ENCODE assay signal across 8 cellular contexts in the genomic region with DNA sequence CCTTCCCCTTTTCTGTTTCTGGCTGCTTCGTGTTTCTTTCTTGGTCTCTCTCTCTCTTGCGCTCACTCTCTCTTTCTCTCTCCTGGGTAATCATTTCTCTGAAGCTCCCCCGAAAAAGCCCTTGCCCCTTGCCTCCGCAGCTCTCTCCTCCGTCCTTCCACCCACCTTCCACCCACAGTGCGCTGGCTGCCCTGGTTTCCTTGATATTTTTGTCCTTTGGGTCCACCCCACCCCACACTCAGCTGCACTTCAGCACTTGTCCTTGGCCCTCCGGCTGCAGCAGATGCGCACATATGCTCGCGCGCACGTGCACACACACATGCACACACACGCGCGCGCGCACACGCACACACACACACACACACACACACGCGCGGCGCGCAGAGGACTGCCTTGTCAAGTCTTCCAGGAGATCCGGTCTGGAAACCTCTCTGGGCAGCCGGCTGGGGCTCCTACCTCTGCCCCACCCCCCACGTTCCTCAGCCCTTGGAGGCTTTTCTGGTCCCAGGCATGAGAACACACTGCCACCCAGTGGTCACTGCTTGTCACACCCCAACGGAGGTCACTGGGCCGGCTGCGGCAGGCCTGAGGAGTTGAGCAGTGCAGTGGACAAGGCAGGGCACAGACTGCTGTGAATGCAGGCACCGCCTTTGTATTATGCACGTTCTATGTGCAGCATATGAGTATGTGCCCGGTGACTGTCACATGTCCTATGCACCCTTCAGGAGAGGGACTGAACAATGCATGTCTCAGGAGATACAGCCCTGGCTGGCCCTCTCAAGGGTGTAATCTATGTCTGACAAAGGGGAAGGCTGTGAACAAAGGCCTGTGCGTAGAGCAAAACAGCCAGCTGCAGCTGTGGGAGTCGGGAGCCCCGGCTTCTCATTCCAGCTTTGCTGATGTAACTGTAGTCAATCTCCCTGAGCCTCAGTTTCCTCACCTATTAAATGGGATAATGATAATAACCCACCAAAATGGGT. TPM values are rescaled to one million over a fixed set of nuclear protein-coding genes. Genes with fewer than 3 reads are reported as not detected.
DNase-seq lines count a peak whose midpoint lies in the region; ATAC-seq and TF ChIP-seq lines count a peak whose summit lies in the region.

No MANE protein-coding gene starts in this region.

- peak overlapping the region; percentile 86 for H3K4me3 Mint-ChIP-seq in activated naive CD8-positive, alpha-beta T cell
- H3K4me3 Mint-ChIP-seq in glutamatergic neuron (ENCODE audit: unreplicated experiment) = peak overlapping the region; percentile 96

- no peaks in the 10 kb centered on the region for H3K27me3 Mint-ChIP-seq in activated naive CD8-positive, alpha-beta T cell
- peaks cover 23% of the 10 kb centered on the region for H3K27me3 Mint-ChIP-seq in glutamatergic neuron (ENCODE audit: unreplicated experiment)

- H3K27ac Mint-ChIP-seq in activated naive CD8-positive, alpha-beta T cell = peak overlapping the region; percentile 67
- H3K27ac Mint-ChIP-seq in glutamatergic neuron (ENCODE audit: unreplicated experiment) = peak overlapping the region; percentile 100

- peak; percentile 62 for ATAC-seq in thoracic aorta (ENCODE audit: insufficient number of reproducible peaks, low FRiP score, low read depth)

- TF ChIP-seq CTCF in HEK293 (tag by site-specific recombination; IDR thresholded peaks at IDR 0.05) = peak; percentile 99
- peak; percentile 84 for TF ChIP-seq CTCF in glutamatergic neuron (IDR thresholded peaks at IDR 0.05; ENCODE audit: partially characterized antibody, unreplicated experiment)
- peak; percentile 90 for TF ChIP-seq CTCF in osteoblast (IDR thresholded peaks at IDR 0.05; ENCODE audit: extremely low read depth, low read depth, low read length)
- peak; percentile 95 for TF ChIP-seq CTCF in thoracic aorta (IDR thresholded peaks at IDR 0.05)

- no peaks in the 10 kb centered on the region for H3K9me3 Mint-ChIP-seq in activated naive CD8-positive, alpha-beta T cell (ENCODE audit: low read depth)
- H3K9me3 Mint-ChIP-seq in glutamatergic neuron (ENCODE audit: unreplicated experiment) = peaks cover 15% of the 10 kb centered on the region

- POLR2A ChIA-PET in HEK293 (lab: Yijun Ruan, JAX) = interaction anchor here (1.0 to 3.0 kb wide), 4 partner anchors 10 to 55 kb away, joined by 3 to 24 read pairs (median 12); a partner anchor contains a TSS

- H2AFZ ChIP-seq in osteoblast (ENCODE audit: low read length) = peak overlapping the region; percentile 37

- H4K20me1 ChIP-seq in osteoblast (ENCODE audit: insufficient read depth, low read length) = no peaks in the 10 kb centered on the region

- CTCF ChIA-PET in HEK293 (lab: Yijun Ruan, JAX) = interaction anchor here (0.6 to 7.6 kb wide), 15 partner anchors 11 to 359 kb away, joined by 3 to 93 read pairs (median 4); a partner anchor contains a TSS

- H3K9me3 ChIP-seq in ES-I3 (ENCODE audit: control insufficient read depth, insufficient read depth, low read length) (no peaks in the 10 kb centered on the region), HEK293 (ENCODE audit: control insufficient read depth, insufficient read depth, low read depth, low read length) (no peaks in the 10 kb centered on the region), osteoblast (ENCODE audit: low read depth, low read length) (no peaks in the 10 kb centered on the region), thoracic aorta (no peaks in the 10 kb centered on the region)

- peak overlapping the region; percentile 23 for H3K4me3 ChIP-seq in HEK293 (ENCODE audit: low read depth, low read length)
- peak overlapping the region; percentile 67 for H3K4me3 ChIP-seq in osteoblast (ENCODE audit: insufficient read depth, low read length)
- peak overlapping the region; percentile 76 for H3K4me3 ChIP-seq in thoracic aorta

- peaks cover 3% of the 10 kb centered on the region for H3K36me3 Mint-ChIP-seq in activated naive CD8-positive, alpha-beta T cell
- H3K36me3 Mint-ChIP-seq in glutamatergic neuron (ENCODE audit: unreplicated experiment) = peaks cover 5% of the 10 kb centered on the region

- peak overlapping the region; percentile 24; the same call in 1 of the 2 replicates for H3K27ac ChIP-seq in HEK293 (ENCODE audit: extremely low read depth, low read depth, low read length)
- H3K27ac ChIP-seq in osteoblast (ENCODE audit: low read depth, low read length) = no peak overlapping the region
- peak overlapping the region; percentile 41 to 50 for H3K27ac ChIP-seq in thoracic aorta

- H3K36me3 ChIP-seq in ES-I3 (ENCODE audit: insufficient read depth, low read length) = no peaks in the 10 kb centered on the region
- H3K36me3 ChIP-seq in HEK293 (ENCODE audit: control insufficient read depth in 2 of 2, insufficient read depth in 1 of 2, low read length in 2 of 2) = no peaks in the 10 kb centered on the region
- H3K36me3 ChIP-seq in osteoblast (ENCODE audit: insufficient read depth, low read length) = no peaks in the 10 kb centered on the region
- no peaks in the 10 kb centered on the region for H3K36me3 ChIP-seq in thoracic aorta

- H3K4me1 ChIP-seq in ES-I3 (ENCODE audit: insufficient read depth, low read length) (peaks cover 4% of the 10 kb centered on the region), HEK293 (ENCODE audit: control insufficient read depth, insufficient read depth, low read length) (peaks cover 7% of the 10 kb centered on the region), osteoblast (ENCODE audit: insufficient read depth, low read length) (peaks cover 6% of the 10 kb centered on the region), thoracic aorta (ENCODE audit: control insufficient read depth in 1 of 2, low read depth in 2 of 2) (peaks cover 7 to 10% of the 10 kb centered on the region in 2 donors)

- H3K27me3 ChIP-seq in osteoblast (ENCODE audit: insufficient read depth, low read length) (no peaks in the 10 kb centered on the region), thoracic aorta (replicated peaks; ENCODE audit: insufficient read depth) (no peaks in the 10 kb centered on the region)

- peaks cover 47% of the 10 kb centered on the region for H3K4me1 Mint-ChIP-seq in activated naive CD8-positive, alpha-beta T cell (ENCODE audit: low read depth)
- H3K4me1 Mint-ChIP-seq in glutamatergic neuron (ENCODE audit: low read depth, unreplicated experiment) = peaks cover 29% of the 10 kb centered on the region

- peak overlapping the region; percentile 52 for H3K9ac ChIP-seq in ES-I3 (ENCODE audit: low read depth, low read length)

- DNase-seq in NCI-H1105 treated with DMSO at 0.1 percent for 48 hours (lab: John Stamatoyannopoulos, UW) (peak; percentile 92), SKM-1 (lab: John Stamatoyannopoulos, UW; ENCODE audit: unreplicated experiment) (peak; percentile 53), glutamatergic neuron (peak; percentile 98), osteoblast (ENCODE audit: insufficient read length, low spot score, missing footprints) (peak; percentile 99), thoracic aorta (ENCODE audit: low spot score) (peak; percentile 82)

- H3K79me2 ChIP-seq in osteoblast (ENCODE audit: insufficient read depth, low read length) = no peaks in the 10 kb centered on the region

- H3K4me2 ChIP-seq in osteoblast (ENCODE audit: insufficient read depth, low read length) = peak overlapping the region; percentile 66

TF ChIP-seq in HEK293, 187 proteins besides CTCF, POLR2A, EP300 and RAD21 (continues in another document):
- TF ChIP-seq, protein P1, sequence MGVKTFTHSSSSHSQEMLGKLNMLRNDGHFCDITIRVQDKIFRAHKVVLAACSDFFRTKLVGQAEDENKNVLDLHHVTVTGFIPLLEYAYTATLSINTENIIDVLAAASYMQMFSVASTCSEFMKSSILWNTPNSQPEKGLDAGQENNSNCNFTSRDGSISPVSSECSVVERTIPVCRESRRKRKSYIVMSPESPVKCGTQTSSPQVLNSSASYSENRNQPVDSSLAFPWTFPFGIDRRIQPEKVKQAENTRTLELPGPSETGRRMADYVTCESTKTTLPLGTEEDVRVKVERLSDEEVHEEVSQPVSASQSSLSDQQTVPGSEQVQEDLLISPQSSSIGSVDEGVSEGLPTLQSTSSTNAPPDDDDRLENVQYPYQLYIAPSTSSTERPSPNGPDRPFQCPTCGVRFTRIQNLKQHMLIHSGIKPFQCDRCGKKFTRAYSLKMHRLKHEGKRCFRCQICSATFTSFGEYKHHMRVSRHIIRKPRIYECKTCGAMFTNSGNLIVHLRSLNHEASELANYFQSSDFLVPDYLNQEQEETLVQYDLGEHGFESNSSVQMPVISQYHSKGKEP (tag by site-specific recombination; IDR thresholded peaks at IDR 0.05) = no peak
- peak; percentile 28; the same call in 1 of the 2 replicates for TF ChIP-seq ZBTB7A (tag by site-specific recombination; IDR thresholded peaks at IDR 0.05; ENCODE audit: low read depth)
- no peak for TF ChIP-seq ZNF416 (tag by site-specific recombination; IDR thresholded peaks at IDR 0.05)
- TF ChIP-seq ZNF596 (tag by site-specific recombination; IDR thresholded peaks at IDR 0.05) = no peak
- TF ChIP-seq, protein P2, sequence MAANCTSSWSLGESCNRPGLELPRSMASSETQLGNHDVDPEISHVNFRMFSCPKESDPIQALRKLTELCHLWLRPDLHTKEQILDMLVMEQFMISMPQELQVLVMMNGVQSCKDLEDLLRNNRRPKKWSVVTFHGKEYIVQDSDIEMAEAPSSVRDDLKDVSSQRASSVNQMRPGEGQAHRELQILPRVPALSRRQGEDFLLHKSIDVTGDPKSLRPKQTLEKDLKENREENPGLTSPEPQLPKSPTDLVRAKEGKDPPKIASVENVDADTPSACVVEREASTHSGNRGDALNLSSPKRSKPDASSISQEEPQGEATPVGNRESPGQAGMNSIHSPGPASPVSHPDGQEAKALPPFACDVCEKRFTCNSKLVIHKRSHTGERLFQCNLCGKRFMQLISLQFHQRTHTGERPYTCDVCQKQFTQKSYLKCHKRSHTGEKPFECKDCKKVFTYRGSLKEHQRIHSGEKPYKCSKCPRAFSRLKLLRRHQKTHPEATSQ (tag by site-specific recombination; IDR thresholded peaks at IDR 0.05) = no peak
- TF ChIP-seq ZNF324 (tag by site-specific recombination; IDR thresholded peaks at IDR 0.05) = peak; percentile 95
- no peak for TF ChIP-seq ZNF747 (tag by site-specific recombination; IDR thresholded peaks at IDR 0.05)
- TF ChIP-seq SP2 (tag by site-specific recombination; IDR thresholded peaks at IDR 0.05) = no peak; the same call in 1 of the 2 replicates
- TF ChIP-seq HOXC10 (CRISPR knock-in tag; IDR thresholded peaks at IDR 0.05) = no peak

RNA-seq across cellular contexts. Expression of a gene that starts 6.5 kb away (rescaled TPM):
- total RNA-seq in glutamatergic neuron (ENCODE audit: unreplicated experiment) (7.3 TPM), osteoblast (not detected in 2 replicates), thoracic aorta (1 to 10 TPM in 1 of 2 donors, under 1 TPM in 1; 0.95 to 1.5 TPM)

RNA-seq across cellular contexts. Expression of a gene that starts 10.5 kb away (rescaled TPM):
- total RNA-seq in glutamatergic neuron (ENCODE audit: unreplicated experiment) = 0.17 TPM
- 10.9 and 15.0 TPM in 2 replicates for total RNA-seq in osteoblast
- total RNA-seq in thoracic aorta = 10 to 100 TPM; 22.3 to 25.0 TPM

RNA-seq across cellular contexts. Expression of a gene that starts 12.7 kb away (rescaled TPM):
- 966 TPM for total RNA-seq in glutamatergic neuron (ENCODE audit: unreplicated experiment)
- 70.4 and 72.7 TPM in 2 replicates for total RNA-seq in osteoblast
- 100 to 1,000 TPM; 168 to 186 TPM for total RNA-seq in thoracic aorta

RNA-seq across cellular contexts. Expression of a gene that starts 25.9 kb away (rescaled TPM):
- total RNA-seq in glutamatergic neuron (ENCODE audit: unreplicated experiment) (228 TPM), osteoblast (118 and 138 TPM in 2 replicates), thoracic aorta (100 to 1,000 TPM; 129 to 179 TPM)

RNA-seq across cellular contexts. Expression of a gene that starts 42.8 kb away (rescaled TPM):
- 145 TPM for total RNA-seq in glutamatergic neuron (ENCODE audit: unreplicated experiment)
- 1.4 and 5.0 TPM in 2 replicates for total RNA-seq in osteoblast
- 1 to 10 TPM; 1.1 to 3.1 TPM for total RNA-seq in thoracic aorta

Comparison
In these comparisons a context has a peak if more than half of its experiments do, and no peak if none do; other contexts are left out.
1. H3K4me3 ChIP-seq: peak in every context shown above with its lines; median percentile 76 in thoracic aorta; 67 in osteoblast; 23 in HEK293.
2. RNA of a gene that starts 10.5 kb away (total RNA-seq): 22.3 to 25.0 TPM in thoracic aorta and 10.9 to 15.0 TPM in osteoblast; 0.17 TPM in glutamatergic neuron (single experiment); every median in the first group is over 10 times any median in the second.
3. Peak in every context shown above with its lines, with median percentiles within 50 percentile points of each other: CTCF ChIP-seq and DNase-seq.